ENCODE assay signal across 21 cellular contexts in genomic region chr7:15684036-15684815, GRCh38. TPM values are rescaled to one million over a fixed set of nuclear protein-coding genes. Genes with fewer than 3 reads are reported as not detected.
DNase-seq lines count a peak whose midpoint lies in the region; ATAC-seq and TF ChIP-seq lines count a peak whose summit lies in the region.
"Had no signal": no experiment of that assay in that cellular context is flagged by ENCODE, and none has a peak within 500 bp of the region (broad histone marks: within the 10 kb centered on the region; RNA-seq: fewer than 3 reads in every experiment).

No MANE protein-coding gene starts in this region.

- TF ChIP-seq EP300 in esophagus muscularis mucosa (IDR thresholded peaks at IDR 0.05) (no peak), tibial nerve (IDR thresholded peaks at IDR 0.05) (peak in 1 of 2 donors; percentile 37)

- no peak overlapping the region for H3K4me3 Mint-ChIP-seq in neural progenitor cell
- no peak overlapping the region for H3K4me3 Mint-ChIP-seq in CD8-positive, alpha-beta memory T cell
- no peak overlapping the region for H3K4me3 Mint-ChIP-seq in natural killer cell

- no peak overlapping the region for H2AFZ ChIP-seq in neural progenitor cell (replicated peaks)

- peaks cover 33% of the 10 kb centered on the region for H3F3A ChIP-seq in neural progenitor cell (ENCODE audit: low read depth)

- H3K4me1 ChIP-seq in esophagus muscularis mucosa, result peaks cover 7 to 37% (median 21%) of the 10 kb centered on the region in 4 donors
- peaks cover 39% of the 10 kb centered on the region for H3K4me1 ChIP-seq in neural progenitor cell
- H3K4me1 ChIP-seq in tibial nerve, result peaks cover 0 to 5% (median 0%) of the 10 kb centered on the region in 4 donors
- H3K4me1 ChIP-seq in CD8-positive, alpha-beta memory T cell (ENCODE audit: insufficient read depth, low read length), result no peaks in the 10 kb centered on the region

- H3K4me3 ChIP-seq in esophagus muscularis mucosa (peak overlapping the region; percentile 61 to 73 (median 68)), neural progenitor cell (no peak overlapping the region), tibial nerve (peak overlapping the region; percentile 44 to 82 (median 54))
- H3K4me3 ChIP-seq in CD8-positive, alpha-beta memory T cell (ENCODE audit: low read length), result no peak overlapping the region

- H4K20me1 ChIP-seq in neural progenitor cell (ENCODE audit: low read depth), result peaks cover 24% of the 10 kb centered on the region

- intact Hi-C loops in esophagus muscularis mucosa (cut with DNase I) (loop anchor here (10.0 kb wide), 2 partner anchors 129 to 379 kb away; no protein-coding TSS in a partner anchor), natural killer cell (cut with micrococcal nuclease) (no loop called here)

- in situ Hi-C loops in ACHN (cut with HindIII; ENCODE audit: low pct_ligation_motif_present, low pct_unique_long_range_greater_than_20kb, low sequenced_read_pairs), result no loop called here

- peaks cover 0 to 43% (median 13%) of the 10 kb centered on the region in 4 donors for H3K27me3 ChIP-seq in esophagus muscularis mucosa
- peaks cover 83% of the 10 kb centered on the region for H3K27me3 ChIP-seq in neural progenitor cell
- peaks cover 0 to 7% of the 10 kb centered on the region in 2 donors for H3K27me3 ChIP-seq in tibial nerve
- no peaks in the 10 kb centered on the region for H3K27me3 ChIP-seq in CD8-positive, alpha-beta memory T cell (ENCODE audit: insufficient read depth, low read length, poor library complexity, severe bottlenecking)

- H3K36me3 Mint-ChIP-seq in neural progenitor cell (no peaks in the 10 kb centered on the region), natural killer cell (no peaks in the 10 kb centered on the region)
- H3K36me3 Mint-ChIP-seq in CD8-positive, alpha-beta memory T cell, result no peaks in the 10 kb centered on the region

- ATAC-seq in natural killer cell, result no peak
- ATAC-seq: activated naive CD4-positive, alpha-beta T cell treated with anti-CD3 and anti-CD28 coated beads, Interleukin-2, amount 50 U/mL, for 72 hours had no signal

- H3K27me3 Mint-ChIP-seq in neural progenitor cell (ENCODE audit: insufficient read depth, low read depth), result peaks cover 39% of the 10 kb centered on the region
- H3K27me3 Mint-ChIP-seq in CD8-positive, alpha-beta memory T cell, result peaks cover 26 to 31% of the 10 kb centered on the region in 2 donors
- peaks cover 15 to 20% of the 10 kb centered on the region in 2 donors for H3K27me3 Mint-ChIP-seq in natural killer cell (ENCODE audit: low read depth in 2 of 2)

- H3K27ac Mint-ChIP-seq in neural progenitor cell, result no peak overlapping the region
- no peak overlapping the region for H3K27ac Mint-ChIP-seq in CD8-positive, alpha-beta memory T cell
- no peak overlapping the region for H3K27ac Mint-ChIP-seq in natural killer cell
- H3K27ac Mint-ChIP-seq: activated naive CD4-positive, alpha-beta T cell treated with anti-CD3 and anti-CD28 coated beads, Interleukin-2, amount 50 U/mL, for 72 hours; CD14-positive monocyte had no signal

- POLR2A ChIA-PET in CD8-positive, alpha-beta memory T cell (lab: Charles Lee), result no interaction called here

- TF ChIP-seq POLR2A in esophagus muscularis mucosa (IDR thresholded peaks at IDR 0.05; ENCODE audit: low read depth) (no peak), tibial nerve (IDR thresholded peaks at IDR 0.05) (no peak)

- CTCF ChIA-PET in CD8-positive, alpha-beta memory T cell (lab: Charles Lee), result no interaction called here

- peak overlapping the region; percentile 79 to 89 (median 86) for H3K27ac ChIP-seq in esophagus muscularis mucosa (replicated peaks in 1 of 4)
- H3K27ac ChIP-seq in neural progenitor cell, result no peak overlapping the region
- H3K27ac ChIP-seq in tibial nerve, result peak overlapping the region; percentile 23 to 94 (median 80)
- H3K27ac ChIP-seq in CD8-positive, alpha-beta memory T cell (ENCODE audit: low read depth, low read length), result no peak overlapping the region

- H3K4me1 Mint-ChIP-seq in neural progenitor cell (peaks cover 40% of the 10 kb centered on the region), natural killer cell (no peaks in the 10 kb centered on the region)
- H3K4me1 Mint-ChIP-seq in CD8-positive, alpha-beta memory T cell, result no peaks in the 10 kb centered on the region

- no peak overlapping the region for H3K9ac ChIP-seq in neural progenitor cell
- H3K9ac ChIP-seq: SK-N-SH had no signal

- WGBS in esophagus muscularis mucosa, result 55% methylated on average over 10 of the region's 10 CpGs
- 46 to 48% methylated on average over 10 of the region's 10 CpGs for WGBS in tibial nerve, 2 donors

- H3K36me3 ChIP-seq in esophagus muscularis mucosa, result no peaks in the 10 kb centered on the region
- H3K36me3 ChIP-seq in neural progenitor cell, result no peaks in the 10 kb centered on the region
- no peaks in the 10 kb centered on the region for H3K36me3 ChIP-seq in tibial nerve
- H3K36me3 ChIP-seq in CD8-positive, alpha-beta memory T cell (ENCODE audit: insufficient read depth, low read length), result no peaks in the 10 kb centered on the region

- no peaks in the 10 kb centered on the region for H3K9me3 ChIP-seq in esophagus muscularis mucosa
- no peaks in the 10 kb centered on the region for H3K9me3 ChIP-seq in neural progenitor cell (ENCODE audit: low read depth)
- H3K9me3 ChIP-seq in tibial nerve, result no peaks in the 10 kb centered on the region
- H3K9me3 ChIP-seq in CD8-positive, alpha-beta memory T cell (ENCODE audit: low read length), result no peaks in the 10 kb centered on the region
- H3K9me3 ChIP-seq: SK-N-SH had no signal

- H3K79me2 ChIP-seq in neural progenitor cell (ENCODE audit: low read depth), result no peaks in the 10 kb centered on the region

- peak overlapping the region; percentile 93 for H3K4me2 ChIP-seq in neural progenitor cell
- H3K4me2 ChIP-seq: SK-N-SH had no signal

- DNase-seq in NCI-H524 (lab: John Stamatoyannopoulos, UW), result peak; percentile 25 to 59
- DNase-seq in NCI-H524 treated with DMSO at 0.1 percent for 48 hours (lab: John Stamatoyannopoulos, UW), result no peak
- DNase-seq in esophagus muscularis mucosa (ENCODE audit: extremely low spot score), result no peak
- DNase-seq in neural progenitor cell (ENCODE audit: low spot score), result no peak
- DNase-seq in tibial nerve (ENCODE audit: low spot score in 2 of 2), result no peak
- no peak for DNase-seq in CD8-positive, alpha-beta memory T cell
- DNase-seq in ACHN, result no peak
- no peak for DNase-seq in natural killer cell
- DNase-seq: 8988T; activated CD4-positive, alpha-beta T cell treated with anti-CD3 and anti-CD28 coated beads for 48 hours; DMS79 treated with DMSO at 0.1 percent for 48 hours; NCI-H187 treated with DMSO at 0.1 percent for 48 hours; NCI-H510A; SK-N-SH; stimulated activated CD4-positive, alpha-beta T cell treated with anti-CD3 and anti-CD28 coated beads, Interleukin-4, amount 100 ng/mL, for 1 hour; trophoblast cell had no signal

- no peaks in the 10 kb centered on the region for H3K9me3 Mint-ChIP-seq in neural progenitor cell
- peaks cover 4 to 11% (median 7%) of the 10 kb centered on the region in 5 donors for H3K9me3 Mint-ChIP-seq in CD8-positive, alpha-beta memory T cell
- peaks cover 0 to 2% of the 10 kb centered on the region in 2 donors for H3K9me3 Mint-ChIP-seq in natural killer cell
- H3K9me3 Mint-ChIP-seq: activated naive CD4-positive, alpha-beta T cell treated with anti-CD3 and anti-CD28 coated beads, Interleukin-2, amount 50 U/mL, for 72 hours had no signal

- TF ChIP-seq CTCF in esophagus muscularis mucosa (IDR thresholded peaks at IDR 0.05) (no peak), neural progenitor cell (IDR thresholded peaks at IDR 0.05) (no peak), tibial nerve (IDR thresholded peaks at IDR 0.05) (no peak), natural killer cell (IDR thresholded peaks at IDR 0.05) (no peak)

RNA-seq across cellular contexts. Expression of gene MEOX2, which starts 2.3 kb away (rescaled TPM):
- total RNA-seq in esophagus muscularis mucosa (10 to 100 TPM in 3 of 4 donors, 1 to 10 TPM in 1; 3.6 to 32.3 (median 13.0) TPM), neural progenitor cell (ENCODE audit: low replicate concordance) (0.25 TPM in 1 of 2 replicates, not detected in the other), tibial nerve (100 to 1,000 TPM in 2 of 4 donors, 10 to 100 TPM in 2; 43.2 to 115 (median 104) TPM), natural killer cell (not detected)
- total RNA-seq in CD8-positive, alpha-beta memory T cell, result not detected
- polyA plus RNA-seq in CD8-positive, alpha-beta memory T cell, result not detected
- total RNA-seq: activated naive CD4-positive, alpha-beta T cell treated with anti-CD3 and anti-CD28 coated beads, Interleukin-2, amount 50 U/mL, for 72 hours; bronchial epithelial cell; fibroblast of villous mesenchyme had no signal
- polyA plus RNA-seq: CD14-positive monocyte, neural cell, SK-N-SH had no signal

Comparison
In these comparisons a context has a peak if more than half of its experiments do, and no peak if none do; other contexts are left out.
1. DNase-seq: peak in NCI-H524 (2 of 2); none in NCI-H524 treated with DMSO at 0.1 percent for 48 hours (single experiment), esophagus muscularis mucosa (single experiment), neural progenitor cell (single experiment), tibial nerve (0 of 2), CD8-positive, alpha-beta memory T cell (0 of 5), ACHN (single experiment) and natural killer cell (single experiment).
2. H3K27ac ChIP-seq: peak in esophagus muscularis mucosa (4 of 4) and tibial nerve (4 of 4); none in neural progenitor cell (single experiment) and CD8-positive, alpha-beta memory T cell (single experiment).
3. H3K4me3 ChIP-seq: peak in esophagus muscularis mucosa (4 of 4) and tibial nerve (4 of 4); none in neural progenitor cell (single experiment) and CD8-positive, alpha-beta memory T cell (single experiment).